1 cellular context compared by ENCODE assay signal in the genomic region with DNA sequence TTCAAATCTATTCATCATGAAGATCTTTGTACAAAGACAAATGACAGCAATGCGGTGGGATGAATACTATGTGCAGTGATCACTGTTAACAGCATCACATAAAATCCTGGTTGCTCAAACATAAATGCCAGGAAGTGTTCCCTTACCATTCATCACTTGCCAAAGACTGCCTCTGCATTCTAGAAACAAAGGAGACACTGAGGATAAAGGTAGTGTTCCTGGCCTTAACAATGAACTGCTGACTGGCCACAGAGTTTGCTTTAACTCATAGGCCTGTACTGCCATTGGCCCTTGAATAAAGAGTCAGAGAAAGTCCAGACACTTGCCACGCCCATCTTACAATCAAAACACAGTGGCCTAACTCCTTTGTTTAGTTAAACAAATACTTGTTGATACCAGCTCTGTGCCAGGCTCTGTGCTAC.
TF ChIP-seq lines count a peak whose summit lies in the region.

No MANE protein-coding gene starts in this region.

TF ChIP-seq in H1, 55 proteins besides CTCF, POLR2A, EP300 and RAD21:
- no peak for TF ChIP-seq JUN (IDR thresholded peaks at IDR 0.05; ENCODE audit: low read depth, low read length)
- peak; percentile 26; the same call in 1 of the 2 replicates for TF ChIP-seq TAF1 (IDR thresholded peaks at IDR 0.05; ENCODE audit: low read depth, low read length)
- no peak for TF ChIP-seq SRF (IDR thresholded peaks at IDR 0.05; ENCODE audit: low read depth, low read length)
- TF ChIP-seq, protein P1, sequence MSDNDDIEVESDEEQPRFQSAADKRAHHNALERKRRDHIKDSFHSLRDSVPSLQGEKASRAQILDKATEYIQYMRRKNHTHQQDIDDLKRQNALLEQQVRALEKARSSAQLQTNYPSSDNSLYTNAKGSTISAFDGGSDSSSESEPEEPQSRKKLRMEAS (IDR thresholded peaks at IDR 0.05) = no peak
- TF ChIP-seq, protein P2, sequence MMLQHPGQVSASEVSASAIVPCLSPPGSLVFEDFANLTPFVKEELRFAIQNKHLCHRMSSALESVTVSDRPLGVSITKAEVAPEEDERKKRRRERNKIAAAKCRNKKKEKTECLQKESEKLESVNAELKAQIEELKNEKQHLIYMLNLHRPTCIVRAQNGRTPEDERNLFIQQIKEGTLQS (IDR thresholded peaks at IDR 0.05; ENCODE audit: insufficient read depth, low read depth, low read length) = no peak
- no peak for TF ChIP-seq HDAC6 (IDR thresholded peaks at IDR 0.05; ENCODE audit: low read depth, low read length)
- TF ChIP-seq RNF2 (IDR thresholded peaks at IDR 0.05; ENCODE audit: borderline replicate concordance, low read depth, low read length, missing control alignments, poor library complexity, severe bottlenecking) = no peak
